8 cellular contexts compared by ENCODE assay signal in the genomic region with DNA sequence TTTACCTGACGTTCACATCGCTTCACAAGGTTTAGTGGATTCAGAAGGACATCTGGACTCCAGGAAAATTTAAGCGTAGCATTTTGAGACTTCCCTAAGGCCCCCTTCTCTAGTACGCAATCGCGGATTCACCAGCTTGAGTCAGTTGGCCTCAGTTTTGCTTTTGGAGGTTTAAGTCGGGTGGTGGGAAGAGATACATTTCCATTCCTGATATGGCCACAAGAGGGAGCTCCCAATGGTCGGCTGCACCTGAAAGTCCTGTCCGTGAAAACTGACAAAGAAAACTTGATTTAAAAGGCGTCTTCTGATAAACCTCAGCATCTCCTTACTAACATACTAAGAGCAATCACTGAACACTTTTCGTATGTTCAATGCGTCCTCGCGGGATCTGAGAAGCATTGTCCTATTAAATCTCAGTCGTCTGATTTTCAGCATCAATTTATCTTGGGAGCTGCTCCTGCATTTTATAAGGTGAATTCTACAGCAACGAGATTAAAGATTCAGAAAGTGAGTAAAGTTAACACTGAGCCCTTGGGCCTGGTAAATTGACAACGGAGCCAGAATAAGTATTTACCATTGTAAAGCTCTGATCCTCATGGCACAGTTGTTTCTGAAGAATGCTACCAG. TPM values are rescaled to one million over a fixed set of nuclear protein-coding genes. Genes with fewer than 3 reads are reported as not detected.
DNase-seq lines count a peak whose midpoint lies in the region; ATAC-seq, FAIRE-seq and TF ChIP-seq lines count a peak whose summit lies in the region.

No MANE protein-coding gene starts in this region.

- TF ChIP-seq EP300 in Ishikawa (IDR thresholded peaks at IDR 0.05; ENCODE audit: borderline replicate concordance): no peak

- H3K4me3 Mint-ChIP-seq in activated naive CD4-positive, alpha-beta T cell treated with anti-CD3 and anti-CD28 coated beads, Interleukin-2, amount 10 ng/mL, durations not matched to agents 7 days and 5 days: no peak overlapping the region

- intact Hi-C loops in head of caudate nucleus (cut with DNase I) (no loop called here), pancreas (cut with DNase I) (loop anchor here in 2 of 3 donors (10.0 kb wide), 1 partner anchor 165 kb away; no protein-coding TSS in a partner anchor), uterus (cut with DNase I; ENCODE audit: low total_unique reads) (no loop called here)

- TF ChIP-seq CTCF in AG04449 (IDR thresholded peaks at IDR 0.05; ENCODE audit: insufficient read depth, low read length, missing control alignments) (peak; percentile 70), pancreas (IDR thresholded peaks at IDR 0.05) (peak; percentile 77 to 84 (median 82)), uterus (IDR thresholded peaks at IDR 0.05) (peak; percentile 79 to 92 (median 90))

- H3K36me3 Mint-ChIP-seq in activated naive CD4-positive, alpha-beta T cell treated with anti-CD3 and anti-CD28 coated beads, Interleukin-2, amount 10 ng/mL, durations not matched to agents 7 days and 5 days: no peaks in the 10 kb centered on the region

- FAIRE-seq in pancreas (lab: Jason Lieb, UNC): peak; percentile 65

- CTCF ChIA-PET in AG04449 (lab: Yijun Ruan, JAX): interaction anchor here (0.6 to 4.8 kb wide), 62 partner anchors 8 to 1077 kb away, joined by 3 to 68 read pairs (median 4); a partner anchor contains a TSS
- CTCF ChIA-PET in activated naive CD4-positive, alpha-beta T cell treated with anti-CD3 and anti-CD28 coated beads, Interleukin-2, amount 10 ng/mL, durations not matched to agents 7 days and 5 days (lab: Charles Lee): interaction anchor here (0.7 to 3.2 kb wide), 16 partner anchors 11 to 417 kb away, joined by 3 to 34 read pairs (median 3); a partner anchor contains a TSS

- peak overlapping the region; percentile 35 for H3K4me3 ChIP-seq in AG04449 (ENCODE audit: low read depth, low read length)
- peak overlapping the region in 1 of 4 donors; percentile 13 for H3K4me3 ChIP-seq in pancreas
- peak overlapping the region in 1 of 2 donors; percentile 10 for H3K4me3 ChIP-seq in uterus

- TF ChIP-seq RAD21 in Ishikawa (IDR thresholded peaks at IDR 0.05; ENCODE audit: low read depth): peak; percentile 72

- no peak for TF ChIP-seq POLR2A in uterus (IDR thresholded peaks at IDR 0.05)

- H3K9me3 ChIP-seq in pancreas: no peaks in the 10 kb centered on the region
- H3K9me3 ChIP-seq in uterus: no peaks in the 10 kb centered on the region

- peaks cover 10% of the 10 kb centered on the region for H3K4me1 Mint-ChIP-seq in activated naive CD4-positive, alpha-beta T cell treated with anti-CD3 and anti-CD28 coated beads, Interleukin-2, amount 10 ng/mL, durations not matched to agents 7 days and 5 days

- H3K27ac Mint-ChIP-seq in activated naive CD4-positive, alpha-beta T cell treated with anti-CD3 and anti-CD28 coated beads, Interleukin-2, amount 10 ng/mL, durations not matched to agents 7 days and 5 days: no peak overlapping the region

- 11 to 14% methylated on average over 17 of the region's 17 CpGs for WGBS in pancreas, 2 donors

- ATAC-seq in GM18517 (IDR thresholded peaks at IDR 0.05; ENCODE audit: unreplicated experiment) (peak; percentile 76), pancreas (peak; percentile 80 to 91 (median 86))

- H3K36me3 ChIP-seq in pancreas (no peaks in the 10 kb centered on the region), uterus (no peaks in the 10 kb centered on the region)

- H3K27me3 Mint-ChIP-seq in activated naive CD4-positive, alpha-beta T cell treated with anti-CD3 and anti-CD28 coated beads, Interleukin-2, amount 10 ng/mL, durations not matched to agents 7 days and 5 days: peaks cover 36% of the 10 kb centered on the region

- POLR2A ChIA-PET in AG04449 (lab: Yijun Ruan, JAX): no interaction called here

- H3K27ac ChIP-seq in pancreas: peak overlapping the region in 2 of 4 donors; percentile 39 to 51
- H3K27ac ChIP-seq in uterus: peak overlapping the region; percentile 60 to 75

- DNase-seq in AG04449 (ENCODE audit: low read depth, low spot score): peak; percentile 24
- DNase-seq in RPMI8226: peak; percentile 69
- peak; percentile 61 for DNase-seq in activated naive CD4-positive, alpha-beta T cell treated with anti-CD3 and anti-CD28 coated beads, Interleukin-2, amount 10 ng/mL, durations not matched to agents 7 days and 5 days
- peak in 41 of 42 donors; percentile 10 to 89 (median 60) for DNase-seq in head of caudate nucleus
- peak in 3 of 6 donors; percentile 33 to 58 (median 39) for DNase-seq in pancreas
- DNase-seq in uterus: peak; percentile 63 to 76

- H3K27me3 ChIP-seq in pancreas (no peaks in the 10 kb centered on the region), uterus (no peaks in the 10 kb centered on the region)

- no peaks in the 10 kb centered on the region for H3K9me3 Mint-ChIP-seq in activated naive CD4-positive, alpha-beta T cell treated with anti-CD3 and anti-CD28 coated beads, Interleukin-2, amount 10 ng/mL, durations not matched to agents 7 days and 5 days

- H3K4me1 ChIP-seq in pancreas (no peaks in the 10 kb centered on the region), uterus (no peaks in the 10 kb centered on the region)

TF ChIP-seq in Ishikawa, 13 proteins besides CTCF, POLR2A, EP300 and RAD21:
- TF ChIP-seq TCF12 (IDR thresholded peaks at IDR 0.05; ENCODE audit: low read depth) (no peak), TEAD4 (IDR thresholded peaks at IDR 0.05) (no peak), ZBTB7A (IDR thresholded peaks at IDR 0.05; ENCODE audit: low read depth) (no peak), FOXM1 (IDR thresholded peaks at IDR 0.05; ENCODE audit: borderline replicate concordance, low read depth) (no peak), CREB1 (IDR thresholded peaks at IDR 0.05; ENCODE audit: low read depth) (no peak), EGR1 (IDR thresholded peaks at IDR 0.05) (no peak), NFIC (IDR thresholded peaks at IDR 0.05) (no peak), TAF1 (IDR thresholded peaks at IDR 0.05; ENCODE audit: low read depth) (no peak), CEBPB (IDR thresholded peaks at IDR 0.05) (no peak), YY1 (IDR thresholded peaks at IDR 0.05; ENCODE audit: low read depth) (no peak)
- TF ChIP-seq, protein P1, sequence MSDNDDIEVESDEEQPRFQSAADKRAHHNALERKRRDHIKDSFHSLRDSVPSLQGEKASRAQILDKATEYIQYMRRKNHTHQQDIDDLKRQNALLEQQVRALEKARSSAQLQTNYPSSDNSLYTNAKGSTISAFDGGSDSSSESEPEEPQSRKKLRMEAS (IDR thresholded peaks at IDR 0.05): no peak
- TF ChIP-seq, protein P2, sequence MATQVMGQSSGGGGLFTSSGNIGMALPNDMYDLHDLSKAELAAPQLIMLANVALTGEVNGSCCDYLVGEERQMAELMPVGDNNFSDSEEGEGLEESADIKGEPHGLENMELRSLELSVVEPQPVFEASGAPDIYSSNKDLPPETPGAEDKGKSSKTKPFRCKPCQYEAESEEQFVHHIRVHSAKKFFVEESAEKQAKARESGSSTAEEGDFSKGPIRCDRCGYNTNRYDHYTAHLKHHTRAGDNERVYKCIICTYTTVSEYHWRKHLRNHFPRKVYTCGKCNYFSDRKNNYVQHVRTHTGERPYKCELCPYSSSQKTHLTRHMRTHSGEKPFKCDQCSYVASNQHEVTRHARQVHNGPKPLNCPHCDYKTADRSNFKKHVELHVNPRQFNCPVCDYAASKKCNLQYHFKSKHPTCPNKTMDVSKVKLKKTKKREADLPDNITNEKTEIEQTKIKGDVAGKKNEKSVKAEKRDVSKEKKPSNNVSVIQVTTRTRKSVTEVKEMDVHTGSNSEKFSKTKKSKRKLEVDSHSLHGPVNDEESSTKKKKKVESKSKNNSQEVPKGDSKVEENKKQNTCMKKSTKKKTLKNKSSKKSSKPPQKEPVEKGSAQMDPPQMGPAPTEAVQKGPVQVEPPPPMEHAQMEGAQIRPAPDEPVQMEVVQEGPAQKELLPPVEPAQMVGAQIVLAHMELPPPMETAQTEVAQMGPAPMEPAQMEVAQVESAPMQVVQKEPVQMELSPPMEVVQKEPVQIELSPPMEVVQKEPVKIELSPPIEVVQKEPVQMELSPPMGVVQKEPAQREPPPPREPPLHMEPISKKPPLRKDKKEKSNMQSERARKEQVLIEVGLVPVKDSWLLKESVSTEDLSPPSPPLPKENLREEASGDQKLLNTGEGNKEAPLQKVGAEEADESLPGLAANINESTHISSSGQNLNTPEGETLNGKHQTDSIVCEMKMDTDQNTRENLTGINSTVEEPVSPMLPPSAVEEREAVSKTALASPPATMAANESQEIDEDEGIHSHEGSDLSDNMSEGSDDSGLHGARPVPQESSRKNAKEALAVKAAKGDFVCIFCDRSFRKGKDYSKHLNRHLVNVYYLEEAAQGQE (IDR thresholded peaks at IDR 0.05; ENCODE audit: low read depth): no peak
- TF ChIP-seq, protein P3, sequence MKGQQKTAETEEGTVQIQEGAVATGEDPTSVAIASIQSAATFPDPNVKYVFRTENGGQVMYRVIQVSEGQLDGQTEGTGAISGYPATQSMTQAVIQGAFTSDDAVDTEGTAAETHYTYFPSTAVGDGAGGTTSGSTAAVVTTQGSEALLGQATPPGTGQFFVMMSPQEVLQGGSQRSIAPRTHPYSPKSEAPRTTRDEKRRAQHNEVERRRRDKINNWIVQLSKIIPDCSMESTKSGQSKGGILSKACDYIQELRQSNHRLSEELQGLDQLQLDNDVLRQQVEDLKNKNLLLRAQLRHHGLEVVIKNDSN (IDR thresholded peaks at IDR 0.05): no peak

RNA-seq across cellular contexts. Expression of a gene that starts 50.6 kb away (rescaled TPM):
- total RNA-seq in pancreas (1 to 10 TPM in 2 of 6 donors, under 1 TPM in 4; 0.22 to 1.7 (median 0.73) TPM), uterus (10 to 100 TPM in 2 of 4 donors, 1 to 10 TPM in 2; 2.3 to 23.7 (median 14.0) TPM)
- under 1 TPM; 0.38 to 0.72 TPM for polyA plus RNA-seq in pancreas

Comparison
In these comparisons a context has a peak if more than half of its experiments do, and no peak if none do; other contexts are left out.
1. intact Hi-C loops: an anchor here in pancreas (10.0 kb wide); none called in head of caudate nucleus and uterus.